ENCODE assay signal across 1 cellular context in genomic region chr21:45456836-45457160, GRCh38.
TF ChIP-seq lines count a peak whose summit lies in the region.

No MANE protein-coding gene starts in this region.

TF ChIP-seq in IMR-90, 13 proteins besides CTCF, POLR2A, EP300 and RAD21 (continued from another document):
- no peak for TF ChIP-seq ELK1 (IDR thresholded peaks at IDR 0.05; ENCODE audit: borderline replicate concordance, low read depth, low read length)
- no peak for TF ChIP-seq MXI1 (IDR thresholded peaks at IDR 0.05; ENCODE audit: borderline replicate concordance, low read depth, low read length)
- TF ChIP-seq FOS (IDR thresholded peaks at IDR 0.05; ENCODE audit: low read depth, low read length) = no peak
- no peak for TF ChIP-seq RCOR1 (IDR thresholded peaks at IDR 0.05; ENCODE audit: insufficient replicate concordance, low read length)
- no peak for TF ChIP-seq RFX5 (IDR thresholded peaks at IDR 0.05; ENCODE audit: low read depth, low read length)
- TF ChIP-seq SMC3 (IDR thresholded peaks at IDR 0.05; ENCODE audit: low read depth, low read length) = no peak
- TF ChIP-seq MAZ (IDR thresholded peaks at IDR 0.05; ENCODE audit: borderline replicate concordance, low read depth, low read length) = no peak
TF ChIP-seq in IMR-90: peak in this region for 0.
